8 cellular contexts compared by ENCODE assay signal in genomic region chr6:3228791-3229565, GRCh38. TPM values are rescaled to one million over a fixed set of nuclear protein-coding genes. Genes with fewer than 3 reads are reported as not detected.
DNase-seq lines count a peak whose midpoint lies in the region; ATAC-seq and TF ChIP-seq lines count a peak whose summit lies in the region.

No MANE protein-coding gene starts in this region.

- peaks cover 39 to 46% of the 10 kb centered on the region in 2 donors for H3K27me3 ChIP-seq in muscle layer of colon (ENCODE audit: control insufficient read depth in 1 of 2, insufficient read depth in 2 of 2, low read length in 2 of 2)
- peaks cover 3 to 31% of the 10 kb centered on the region in 2 donors for H3K27me3 ChIP-seq in uterus

- no peak for TF ChIP-seq POLR2A in uterus (IDR thresholded peaks at IDR 0.05)

- H3K27ac ChIP-seq in muscle layer of colon (ENCODE audit: low read depth, low read length) = peak overlapping the region; percentile 31
- no peak overlapping the region for H3K27ac ChIP-seq in uterus

- H3K4me1 Mint-ChIP-seq in activated naive CD8-positive, alpha-beta T cell treated with anti-CD3 and anti-CD28 coated beads, Interleukin-2, amount 10 ng/mL, durations not matched to agents 7 days and 5 days = peaks cover 29% of the 10 kb centered on the region

- H3K9ac ChIP-seq in muscle layer of colon (ENCODE audit: low read length) = no peak overlapping the region

- H3K9me3 ChIP-seq in muscle layer of colon (ENCODE audit: low read length) (no peaks in the 10 kb centered on the region), uterus (no peaks in the 10 kb centered on the region)

- POLR2A ChIA-PET in activated naive CD8-positive, alpha-beta T cell treated with anti-CD3 and anti-CD28 coated beads, Interleukin-2, amount 10 ng/mL, durations not matched to agents 7 days and 5 days (lab: Charles Lee) = interaction anchor here (0.6 kb wide), 1 partner anchor 1656 kb away, joined by 3 read pairs; no protein-coding TSS in a partner anchor

- peaks cover 82% of the 10 kb centered on the region for H3K27me3 Mint-ChIP-seq in activated naive CD8-positive, alpha-beta T cell treated with anti-CD3 and anti-CD28 coated beads, Interleukin-2, amount 10 ng/mL, durations not matched to agents 7 days and 5 days

- H3K36me3 Mint-ChIP-seq in activated naive CD8-positive, alpha-beta T cell treated with anti-CD3 and anti-CD28 coated beads, Interleukin-2, amount 10 ng/mL, durations not matched to agents 7 days and 5 days = no peaks in the 10 kb centered on the region

- H3K4me3 Mint-ChIP-seq in activated naive CD8-positive, alpha-beta T cell treated with anti-CD3 and anti-CD28 coated beads, Interleukin-2, amount 10 ng/mL, durations not matched to agents 7 days and 5 days = peak overlapping the region; percentile 89

- ATAC-seq in GM18511 (IDR thresholded peaks at IDR 0.05; ENCODE audit: unreplicated experiment) (peak; percentile 41), HG03571 (IDR thresholded peaks at IDR 0.05; ENCODE audit: unreplicated experiment) (no peak)
- ATAC-seq in activated naive CD8-positive, alpha-beta T cell treated with anti-CD3 and anti-CD28 coated beads, Interleukin-2, amount 10 ng/mL, durations not matched to agents 7 days and 5 days (ENCODE audit: low read depth) = peak; percentile 25

- H3K4me3 ChIP-seq in muscle layer of colon (ENCODE audit: low read depth in 1 of 2, low read length in 2 of 2) = peak overlapping the region in 1 of 2 donors; percentile 38
- H3K4me3 ChIP-seq in uterus = peak overlapping the region in 1 of 2 donors; percentile 25

- H3K9me3 Mint-ChIP-seq in activated naive CD8-positive, alpha-beta T cell treated with anti-CD3 and anti-CD28 coated beads, Interleukin-2, amount 10 ng/mL, durations not matched to agents 7 days and 5 days = no peaks in the 10 kb centered on the region

- peak overlapping the region; percentile 83 for H3K27ac Mint-ChIP-seq in activated naive CD8-positive, alpha-beta T cell treated with anti-CD3 and anti-CD28 coated beads, Interleukin-2, amount 10 ng/mL, durations not matched to agents 7 days and 5 days

- TF ChIP-seq CTCF in uterus (IDR thresholded peaks at IDR 0.05) = no peak

- intact Hi-C loops in uterus (cut with DNase I; ENCODE audit: low total_unique reads) = no loop called here

- H3K36me3 ChIP-seq in muscle layer of colon (ENCODE audit: insufficient read depth, low read length) (no peaks in the 10 kb centered on the region), uterus (no peaks in the 10 kb centered on the region)

- H3K4me1 ChIP-seq in muscle layer of colon (ENCODE audit: insufficient read depth, low read length) = peaks cover 48% of the 10 kb centered on the region
- peaks cover 0 to 19% of the 10 kb centered on the region in 2 donors for H3K4me1 ChIP-seq in uterus

- peak; percentile 46 for DNase-seq in NCI-H510A treated with DMSO at 0.1 percent for 48 hours (lab: John Stamatoyannopoulos, UW)
- DNase-seq in activated naive CD8-positive, alpha-beta T cell treated with anti-CD3 and anti-CD28 coated beads, Interleukin-2, amount 10 ng/mL, durations not matched to agents 7 days and 5 days = peak; percentile 50
- DNase-seq in uterus = no peak
- no peak for DNase-seq in iPS-NIHi7 (ENCODE audit: extremely low spot score)
- DNase-seq in kidney tubule cell (ENCODE audit: low spot score) = no peak

RNA-seq across cellular contexts. Expression of gene TUBB2B, which starts 1.5 kb away (rescaled TPM):
- total RNA-seq in activated naive CD8-positive, alpha-beta T cell treated with anti-CD3 and anti-CD28 coated beads, Interleukin-2, amount 10 ng/mL, durations not matched to agents 7 days and 5 days = not detected
- total RNA-seq in uterus = 10 to 100 TPM in 1 of 4 donors, 1 to 10 TPM in 1, under 1 TPM in 1, not detected in 1; 0.26 to 80.7 (median 4.3) TPM

RNA-seq across cellular contexts. Expression of gene PSMG4, which starts 29.8 kb away (rescaled TPM):
- total RNA-seq in activated naive CD8-positive, alpha-beta T cell treated with anti-CD3 and anti-CD28 coated beads, Interleukin-2, amount 10 ng/mL, durations not matched to agents 7 days and 5 days = 10 to 100 TPM; 26.8 to 29.1 TPM
- total RNA-seq in uterus = 10 to 100 TPM; 13.1 to 49.4 (median 28.0) TPM

Comparison
In these comparisons a context has a peak if more than half of its experiments do, and no peak if none do; other contexts are left out.
1. DNase-seq: peak in NCI-H510A treated with DMSO at 0.1 percent for 48 hours (single experiment) and activated naive CD8-positive, alpha-beta T cell treated with anti-CD3 and anti-CD28 coated beads, Interleukin-2, amount 10 ng/mL, durations not matched to agents 7 days and 5 days (single experiment); none in uterus (0 of 2), iPS-NIHi7 (single experiment) and kidney tubule cell (single experiment).